ENCODE assay signal across 27 cellular contexts in the genomic region with DNA sequence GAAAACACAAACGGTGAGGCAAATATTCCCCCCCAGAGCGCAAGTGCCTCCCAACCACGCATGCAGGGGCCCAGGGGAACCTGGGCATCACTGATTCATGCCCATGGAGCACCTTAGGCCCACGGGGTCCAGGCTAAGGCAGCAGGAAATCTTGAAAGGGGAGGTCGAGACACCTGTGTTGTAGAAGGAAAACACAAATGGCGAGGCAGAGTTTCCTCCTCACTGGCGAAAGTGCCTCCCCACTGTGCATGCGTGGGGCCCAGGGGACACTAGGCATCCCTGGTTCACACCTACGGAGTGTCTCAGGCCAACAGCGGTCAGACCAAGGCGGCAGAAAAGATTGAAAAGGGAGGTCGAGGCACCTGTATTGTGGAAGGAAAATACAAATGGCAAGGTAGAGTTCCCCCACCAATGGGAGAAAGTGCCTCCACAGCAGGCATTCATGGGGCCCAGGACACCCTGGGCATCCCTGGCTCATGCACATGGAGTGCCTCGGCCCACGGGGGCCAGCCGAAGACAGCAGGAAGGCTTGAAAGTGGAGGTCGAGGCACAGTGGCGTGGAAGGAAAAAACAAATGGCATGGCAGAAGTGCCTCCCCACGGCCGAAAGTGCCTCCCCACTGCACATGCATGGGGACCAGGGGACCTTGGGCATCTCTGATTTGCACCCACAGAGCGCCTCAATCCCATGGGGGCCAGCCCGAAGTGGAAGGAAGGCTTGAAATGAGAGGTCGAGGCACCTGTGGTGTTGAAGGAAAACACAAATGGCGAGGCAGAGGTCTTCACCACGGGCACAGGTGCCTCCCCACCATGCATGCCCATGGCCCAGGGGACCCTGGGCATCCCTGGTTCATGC.
A peak's percentile ranks its signal among the peaks of the same experiment; 100 is the strongest.
DNase-seq lines count a peak whose midpoint lies in the region; ATAC-seq and TF ChIP-seq lines count a peak whose summit lies in the region.
"Had no signal": no experiment of that assay in that cellular context is flagged by ENCODE, and none has a peak within 500 bp of the region (broad histone marks: within the 10 kb centered on the region; RNA-seq: fewer than 3 reads in every experiment).

No MANE protein-coding gene starts in this region.

- no peak overlapping the region for H3K18ac ChIP-seq in neuronal stem cell (ENCODE audit: low read length)

- H3K4me1 Mint-ChIP-seq in T-helper 2 cell treated with Interferon-gamma antibody and Interleukin-4, amounts not matched to agents 5 μg/mL and 100 μg/mL, for 36 hours (ENCODE audit: low read depth), result no peaks in the 10 kb centered on the region
- H3K4me1 Mint-ChIP-seq: activated CD4-positive, alpha-beta memory T cell treated with anti-CD3 and anti-CD28 coated beads, Interleukin-2, amount 10 ng/mL, durations not matched to agents 7 days and 5 days; brain; CD4-positive, alpha-beta memory T cell; T-helper 17 cell had no signal

- H3K14ac ChIP-seq in neuronal stem cell (ENCODE audit: low read length), result no peak overlapping the region

- H3K4me3 ChIP-seq in heart right ventricle, result no peak overlapping the region
- peak overlapping the region in 1 of 2 donors; percentile 15 for H3K4me3 ChIP-seq in neuronal stem cell (ENCODE audit: low read length in 2 of 2)
- H3K4me3 ChIP-seq: ovary, testis had no signal

- DNase-seq in Right ventricle myocardium inferior (ENCODE audit: missing footprints) (peak; percentile 6), heart right ventricle (no peak), left cardiac atrium (peak; percentile 3), neuronal stem cell (ENCODE audit: low spot score) (no peak), ureter (ENCODE audit: low spot score) (peak; percentile 13), GM03348 (ENCODE audit: low spot score) (no peak)
- no peak for DNase-seq in T-helper 2 cell treated with Interferon-gamma antibody and Interleukin-4, amounts not matched to agents 5 μg/mL and 100 μg/mL, for 36 hours (ENCODE audit: low spot score)
- DNase-seq: activated CD4-positive, alpha-beta memory T cell treated with anti-CD3 and anti-CD28 coated beads, Interleukin-2, amount 10 ng/mL, durations not matched to agents 7 days and 5 days; activated CD4-positive, CD25-positive, alpha-beta regulatory T cell treated with anti-CD3 and anti-CD28 coated beads, Interleukin-2, amount 50 U/mL, for 72 hours; activated gamma-delta T cell; effector CD8-positive, alpha-beta T cell; EL; erythroblast; NCI-H146; NCI-H2107; NCI-H446; NCI-H774; stimulated activated naive CD4-positive, alpha-beta T cell treated with Interleukin-2 at 50 U/mL for 16 hours; testis had no signal

- no peak overlapping the region for H2AFZ ChIP-seq in neuronal stem cell (ENCODE audit: low read length)

- ATAC-seq in Right ventricle myocardium inferior (no peak), heart right ventricle (no peak), left cardiac atrium (no peak), HG03354 (IDR thresholded peaks at IDR 0.05; ENCODE audit: poor library complexity, severe bottlenecking, unreplicated experiment) (no peak)
- ATAC-seq: HCT116; naive thymus-derived CD4-positive, alpha-beta T cell; SK-N-SH treated with all-trans-retinoic acid at 6 μM for 48 hours; T-helper 17 cell had no signal

- peaks cover 9% of the 10 kb centered on the region for H3K9me3 Mint-ChIP-seq in T-helper 2 cell treated with Interferon-gamma antibody and Interleukin-4, amounts not matched to agents 5 μg/mL and 100 μg/mL, for 36 hours

- H3K4ac ChIP-seq in neuronal stem cell (ENCODE audit: low read length), result no peak overlapping the region

- H4K91ac ChIP-seq in neuronal stem cell (ENCODE audit: low read depth, low read length, poor library complexity), result no peak overlapping the region

- no peak for TF ChIP-seq CTCF in heart right ventricle (IDR thresholded peaks at IDR 0.05)

- H3K36me3 ChIP-seq in heart right ventricle, result no peaks in the 10 kb centered on the region
- no peaks in the 10 kb centered on the region for H3K36me3 ChIP-seq in neuronal stem cell (replicated peaks in 1 of 2; ENCODE audit: control insufficient read depth in 2 of 2, insufficient read depth in 2 of 2, low read length in 2 of 2)
- H3K36me3 ChIP-seq: ovary had no signal

- no peak overlapping the region for H3K4me3 Mint-ChIP-seq in T-helper 2 cell treated with Interferon-gamma antibody and Interleukin-4, amounts not matched to agents 5 μg/mL and 100 μg/mL, for 36 hours
- H3K4me3 Mint-ChIP-seq: activated CD4-positive, alpha-beta memory T cell treated with anti-CD3 and anti-CD28 coated beads, Interleukin-2, amount 10 ng/mL, durations not matched to agents 7 days and 5 days; brain; naive thymus-derived CD4-positive, alpha-beta T cell; T-helper 17 cell had no signal

- H3K27ac Mint-ChIP-seq in T-helper 2 cell treated with Interferon-gamma antibody and Interleukin-4, amounts not matched to agents 5 μg/mL and 100 μg/mL, for 36 hours, result no peak overlapping the region
- H3K27ac Mint-ChIP-seq: activated CD4-positive, alpha-beta memory T cell treated with anti-CD3 and anti-CD28 coated beads, Interleukin-2, amount 10 ng/mL, durations not matched to agents 7 days and 5 days; brain; CD4-positive, alpha-beta memory T cell; naive thymus-derived CD4-positive, alpha-beta T cell; T-helper 17 cell had no signal

- no peak overlapping the region for H3K9ac ChIP-seq in neuronal stem cell (ENCODE audit: low read depth, low read length, poor library complexity)

- H3K4me1 ChIP-seq in heart right ventricle (no peaks in the 10 kb centered on the region), neuronal stem cell (ENCODE audit: control insufficient read depth in 2 of 2, insufficient read depth in 1 of 2, low read depth in 1 of 2, low read length in 2 of 2) (no peaks in the 10 kb centered on the region)
- H3K4me1 ChIP-seq: testis had no signal

- H4K8ac ChIP-seq in neuronal stem cell (ENCODE audit: low read depth, low read length), result no peak overlapping the region

- H3K27ac ChIP-seq in heart right ventricle (no peak overlapping the region), neuronal stem cell (replicated peaks; ENCODE audit: low read length) (no peak overlapping the region)
- H3K27ac ChIP-seq: ovary, testis had no signal

- H3K23ac ChIP-seq in neuronal stem cell (ENCODE audit: low read depth, low read length, poor library complexity), result no peak overlapping the region

- H2BK5ac ChIP-seq in neuronal stem cell (ENCODE audit: low read length), result no peak overlapping the region

- H3K27me3 Mint-ChIP-seq in T-helper 2 cell treated with Interferon-gamma antibody and Interleukin-4, amounts not matched to agents 5 μg/mL and 100 μg/mL, for 36 hours (ENCODE audit: low read depth), result no peaks in the 10 kb centered on the region
- H3K27me3 Mint-ChIP-seq: activated CD4-positive, alpha-beta memory T cell treated with anti-CD3 and anti-CD28 coated beads, Interleukin-2, amount 10 ng/mL, durations not matched to agents 7 days and 5 days; brain; CD4-positive, alpha-beta memory T cell; T-helper 17 cell had no signal

- peak overlapping the region; percentile 41 for H2BK12ac ChIP-seq in neuronal stem cell (ENCODE audit: low read length)

- no peak overlapping the region for H3K4me2 ChIP-seq in neuronal stem cell (ENCODE audit: insufficient read depth, low read length, poor library complexity, severe bottlenecking)

- peaks cover 3% of the 10 kb centered on the region for H3K79me1 ChIP-seq in neuronal stem cell (ENCODE audit: low read depth, low read length)

- 74% methylated on average over 24 of the region's 24 CpGs for WGBS in heart right ventricle, 2 donors
- WGBS in neuronal stem cell (ENCODE audit: extremely low coverage in 2 of 2, insufficient read length in 2 of 2, insufficient replicate concordance in 1 of 2), 2 donors, result no CpG with 5 or more reads among the region's 24 CpGs

- no peaks in the 10 kb centered on the region for H3K36me3 Mint-ChIP-seq in T-helper 2 cell treated with Interferon-gamma antibody and Interleukin-4, amounts not matched to agents 5 μg/mL and 100 μg/mL, for 36 hours (ENCODE audit: low read depth)
- H3K36me3 Mint-ChIP-seq: brain; CD4-positive, alpha-beta memory T cell had no signal

- H3K9me3 ChIP-seq in heart right ventricle (peaks cover 0 to 98% (median 0%) of the 10 kb centered on the region in 11 donors), neuronal stem cell (replicated peaks in 1 of 2; ENCODE audit: control insufficient read depth in 2 of 2, insufficient read depth in 1 of 2, low read depth in 1 of 2, low read length in 2 of 2) (peaks cover 0 to 96% of the 10 kb centered on the region in 2 donors)
- H3K9me3 ChIP-seq: testis had no signal

- intact Hi-C loops in Right ventricle myocardium inferior (cut with DNase I) (no loop called here), heart right ventricle (cut with DNase I) (no loop called here), left cardiac atrium (cut with DNase I) (no loop called here)

- H3K27me3 ChIP-seq in heart right ventricle (peaks cover 0 to 25% (median 6%) of the 10 kb centered on the region in 7 donors), neuronal stem cell (ENCODE audit: control insufficient read depth in 3 of 3, insufficient read depth in 3 of 3, low read depth in 1 of 3, low read length in 3 of 3) (no peaks in the 10 kb centered on the region)
- H3K27me3 ChIP-seq: ovary, testis had no signal

- no peak overlapping the region for H2AK5ac ChIP-seq in neuronal stem cell (ENCODE audit: low read depth, low read length)

- H2BK15ac ChIP-seq in neuronal stem cell (ENCODE audit: low read length), result no peak overlapping the region

- no peak overlapping the region for H2BK120ac ChIP-seq in neuronal stem cell (ENCODE audit: low read depth, low read length)

Comparison
In these comparisons a context has a peak if more than half of its experiments do, and no peak if none do; other contexts are left out.
1. DNase-seq: peak in Right ventricle myocardium inferior (single experiment), left cardiac atrium (single experiment) and ureter (single experiment); none in heart right ventricle (0 of 2), neuronal stem cell (single experiment), T-helper 2 cell treated with Interferon-gamma antibody and Interleukin-4, amounts not matched to agents 5 μg/mL and 100 μg/mL, for 36 hours (single experiment) and GM03348 (single experiment).